Comparison of ENCODE assay signal across 8 cellular contexts in the genomic region with DNA sequence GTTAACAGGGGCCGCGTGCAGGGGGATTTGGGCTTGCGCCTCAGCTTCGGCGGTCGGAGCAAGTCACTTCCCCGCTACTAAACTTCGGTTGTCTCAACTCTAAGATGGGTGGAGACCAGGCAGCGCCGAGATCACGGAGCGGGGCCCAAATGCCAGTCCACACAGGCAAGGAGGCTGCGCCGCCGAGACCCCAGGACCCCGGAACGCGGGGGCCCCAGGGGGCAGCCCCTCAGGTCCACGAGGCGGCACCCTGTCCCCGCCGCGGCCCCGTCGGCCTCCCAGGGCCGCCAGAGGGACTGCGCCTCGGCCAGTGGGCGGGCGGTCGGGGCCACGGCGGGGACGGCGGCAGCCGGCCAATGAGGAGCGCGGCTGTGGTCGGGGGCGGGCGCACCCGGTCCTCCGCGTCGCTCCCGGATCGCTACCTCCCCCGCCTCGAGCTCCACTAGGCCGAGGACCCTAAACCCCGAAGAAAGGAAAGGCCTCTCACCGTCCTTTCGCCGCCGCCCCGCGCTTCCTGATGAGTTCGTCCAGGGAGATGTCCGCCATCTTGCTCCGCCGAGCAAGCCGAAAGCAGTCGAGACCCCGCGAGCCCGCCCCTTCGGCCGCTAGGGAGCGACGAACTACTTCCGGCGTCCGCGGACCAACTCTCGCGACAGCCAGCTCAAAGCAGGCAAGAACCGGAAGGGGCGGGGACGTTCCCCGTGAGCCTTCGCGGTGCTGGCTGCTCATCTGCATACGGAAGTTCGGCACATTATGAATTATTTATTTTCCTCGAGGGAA. TPM values are rescaled to one million over a fixed set of nuclear protein-coding genes. Genes with fewer than 3 reads are reported as not detected.
DNase-seq lines count a peak whose midpoint lies in the region; ATAC-seq, FAIRE-seq and TF ChIP-seq lines count a peak whose summit lies in the region.

A gene with protein sequence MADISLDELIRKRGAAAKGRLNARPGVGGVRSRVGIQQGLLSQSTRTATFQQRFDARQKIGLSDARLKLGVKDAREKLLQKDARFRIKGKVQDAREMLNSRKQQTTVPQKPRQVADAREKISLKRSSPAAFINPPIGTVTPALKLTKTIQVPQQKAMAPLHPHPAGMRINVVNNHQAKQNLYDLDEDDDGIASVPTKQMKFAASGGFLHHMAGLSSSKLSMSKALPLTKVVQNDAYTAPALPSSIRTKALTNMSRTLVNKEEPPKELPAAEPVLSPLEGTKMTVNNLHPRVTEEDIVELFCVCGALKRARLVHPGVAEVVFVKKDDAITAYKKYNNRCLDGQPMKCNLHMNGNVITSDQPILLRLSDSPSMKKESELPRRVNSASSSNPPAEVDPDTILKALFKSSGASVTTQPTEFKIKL (minus strand): TSS at position 572 of the 780 bp plus-strand sequence. CDS start 26 bp downstream, at position 546.

- H3K4me3 ChIP-seq in AG09309 (ENCODE audit: control insufficient read depth, low read depth, low read length) (peak within 1 kb of the TSS; percentile 69), WI38 (ENCODE audit: low read depth, low read length) (peak within 1 kb of the TSS; percentile 72), bronchial epithelial cell (ENCODE audit: low read depth, low read length) (peak within 1 kb of the TSS; percentile 71)

- peaks cover 4% of the 10 kb centered on the region for H3K36me3 ChIP-seq in bronchial epithelial cell (ENCODE audit: control insufficient read depth, insufficient read depth, low read length)

- H3K27me3 ChIP-seq in bronchial epithelial cell (ENCODE audit: control insufficient read depth, insufficient read depth, low read length) = no peaks in the 10 kb centered on the region

- peak; percentile 35 for TF ChIP-seq CTCF in AG09309 (IDR thresholded peaks at IDR 0.05; ENCODE audit: control insufficient read depth, insufficient read depth, low read depth, low read length, missing control alignments)
- no peak for TF ChIP-seq CTCF in WI38 (IDR thresholded peaks at IDR 0.05; ENCODE audit: low read depth, low read length)
- peak; percentile 43 for TF ChIP-seq CTCF in bronchial epithelial cell (IDR thresholded peaks at IDR 0.05; ENCODE audit: insufficient read depth, low read length, severe bottlenecking)

- peak; percentile 93 for DNase-seq in AG09309 (ENCODE audit: low read depth)
- peak; percentile 96 for DNase-seq in NCI-H2227 treated with DMSO at 0.1 percent for 48 hours (lab: John Stamatoyannopoulos, UW)
- DNase-seq in bronchial epithelial cell (ENCODE audit: low read depth) = peak; percentile 89
- DNase-seq in iPS-NIHi7 (ENCODE audit: extremely low spot score) = peak; percentile 96
- peak; percentile 98 for DNase-seq in smooth muscle cell of the brain vasculature (ENCODE audit: low read depth, low spot score)

- ATAC-seq in GM18909 (IDR thresholded peaks at IDR 0.05; ENCODE audit: poor library complexity, unreplicated experiment) (peak; percentile 74), HG03175 (IDR thresholded peaks at IDR 0.05; ENCODE audit: unreplicated experiment) (peak; percentile 71)

- no peak for FAIRE-seq in bronchial epithelial cell (lab: Jason Lieb, UNC)

RNA-seq across cellular contexts. Expression of the gene that starts here (rescaled TPM):
- total RNA-seq in bronchial epithelial cell = 16.8 and 25.1 TPM in 2 replicates

Comparison
In these comparisons a context has a peak if more than half of its experiments do, and no peak if none do; other contexts are left out.
1. Peak in every context shown above with its lines: DNase-seq, ATAC-seq and H3K4me3 ChIP-seq.